Comparison of ENCODE assay signal across 2 cellular contexts in the genomic region with DNA sequence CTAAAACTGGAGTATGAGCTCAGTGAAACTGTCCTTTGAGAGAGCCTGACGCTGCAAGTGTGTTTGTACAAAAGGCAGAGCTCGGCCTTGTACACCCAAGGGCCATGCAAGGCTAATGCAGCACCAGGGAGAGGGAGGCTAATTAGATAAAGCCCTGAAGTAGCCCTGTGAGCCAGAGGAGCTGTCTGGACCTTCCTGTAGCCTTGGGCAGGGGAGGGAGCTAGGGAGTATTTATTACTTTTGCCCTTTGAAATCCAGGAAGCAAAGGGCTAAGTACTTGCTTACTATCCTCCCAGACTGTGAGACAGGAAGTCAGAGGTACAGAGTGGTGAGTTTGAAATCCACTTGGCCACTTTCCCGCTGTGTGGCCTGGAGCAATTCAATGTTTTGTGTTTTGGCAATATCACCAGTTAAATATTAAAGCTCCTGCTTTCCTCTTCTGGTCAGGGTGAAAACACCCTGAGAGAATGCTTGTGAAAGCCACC.
TF ChIP-seq lines count a peak whose summit lies in the region.

No MANE protein-coding gene starts in this region.

TF ChIP-seq in SK-N-SH treated with all-trans-retinoic acid at 6 μM for 48 hours, 23 proteins besides CTCF, POLR2A, EP300 and RAD21:
- TF ChIP-seq ZNF565 (CRISPR knock-in tag; conservative IDR thresholded peaks at IDR 0.05; ENCODE audit: low read depth) (no peak), ZNF70 (CRISPR knock-in tag; IDR thresholded peaks at IDR 0.05) (no peak), OSR1 (CRISPR knock-in tag; IDR thresholded peaks at IDR 0.05) (no peak), ZNF8 (CRISPR knock-in tag; IDR thresholded peaks at IDR 0.05) (no peak), CSDC2 (CRISPR knock-in tag; IDR thresholded peaks at IDR 0.05) (no peak), ZFP3 (CRISPR knock-in tag; IDR thresholded peaks at IDR 0.05) (no peak), RARB (CRISPR knock-in tag; IDR thresholded peaks at IDR 0.05) (no peak), SNAI2 (CRISPR knock-in tag; IDR thresholded peaks at IDR 0.05) (no peak), ARNTL (CRISPR knock-in tag; IDR thresholded peaks at IDR 0.05; ENCODE audit: borderline replicate concordance, low read depth) (no peak), ZC3H10 (CRISPR knock-in tag; IDR thresholded peaks at IDR 0.05) (no peak), ESRRG (CRISPR knock-in tag; IDR thresholded peaks at IDR 0.05) (no peak), ISL1 (CRISPR knock-in tag; IDR thresholded peaks at IDR 0.05) (no peak), ZFP30 (CRISPR knock-in tag; IDR thresholded peaks at IDR 0.05) (no peak), TOX (CRISPR knock-in tag; IDR thresholded peaks at IDR 0.05; ENCODE audit: borderline replicate concordance) (no peak)
- TF ChIP-seq, protein P1, sequence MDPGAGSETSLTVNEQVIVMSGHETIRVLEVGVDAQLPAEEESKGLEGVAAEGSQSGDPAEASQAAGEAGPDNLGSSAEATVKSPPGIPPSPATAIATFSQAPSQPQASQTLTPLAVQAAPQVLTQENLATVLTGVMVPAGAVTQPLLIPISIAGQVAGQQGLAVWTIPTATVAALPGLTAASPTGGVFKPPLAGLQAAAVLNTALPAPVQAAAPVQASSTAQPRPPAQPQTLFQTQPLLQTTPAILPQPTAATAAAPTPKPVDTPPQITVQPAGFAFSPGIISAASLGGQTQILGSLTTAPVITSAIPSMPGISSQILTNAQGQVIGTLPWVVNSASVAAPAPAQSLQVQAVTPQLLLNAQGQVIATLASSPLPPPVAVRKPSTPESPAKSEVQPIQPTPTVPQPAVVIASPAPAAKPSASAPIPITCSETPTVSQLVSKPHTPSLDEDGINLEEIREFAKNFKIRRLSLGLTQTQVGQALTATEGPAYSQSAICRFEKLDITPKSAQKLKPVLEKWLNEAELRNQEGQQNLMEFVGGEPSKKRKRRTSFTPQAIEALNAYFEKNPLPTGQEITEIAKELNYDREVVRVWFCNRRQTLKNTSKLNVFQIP (CRISPR knock-in tag; IDR thresholded peaks at IDR 0.05; ENCODE audit: borderline replicate concordance, low read depth), result no peak
- TF ChIP-seq, protein P2, sequence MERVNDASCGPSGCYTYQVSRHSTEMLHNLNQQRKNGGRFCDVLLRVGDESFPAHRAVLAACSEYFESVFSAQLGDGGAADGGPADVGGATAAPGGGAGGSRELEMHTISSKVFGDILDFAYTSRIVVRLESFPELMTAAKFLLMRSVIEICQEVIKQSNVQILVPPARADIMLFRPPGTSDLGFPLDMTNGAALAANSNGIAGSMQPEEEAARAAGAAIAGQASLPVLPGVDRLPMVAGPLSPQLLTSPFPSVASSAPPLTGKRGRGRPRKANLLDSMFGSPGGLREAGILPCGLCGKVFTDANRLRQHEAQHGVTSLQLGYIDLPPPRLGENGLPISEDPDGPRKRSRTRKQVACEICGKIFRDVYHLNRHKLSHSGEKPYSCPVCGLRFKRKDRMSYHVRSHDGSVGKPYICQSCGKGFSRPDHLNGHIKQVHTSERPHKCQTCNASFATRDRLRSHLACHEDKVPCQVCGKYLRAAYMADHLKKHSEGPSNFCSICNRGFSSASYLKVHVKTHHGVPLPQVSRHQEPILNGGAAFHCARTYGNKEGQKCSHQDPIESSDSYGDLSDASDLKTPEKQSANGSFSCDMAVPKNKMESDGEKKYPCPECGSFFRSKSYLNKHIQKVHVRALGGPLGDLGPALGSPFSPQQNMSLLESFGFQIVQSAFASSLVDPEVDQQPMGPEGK (CRISPR knock-in tag; IDR thresholded peaks at IDR 0.05; ENCODE audit: borderline replicate concordance), result no peak

TF ChIP-seq in H1, 55 proteins besides CTCF, POLR2A, EP300 and RAD21:
- TF ChIP-seq SUZ12 (IDR thresholded peaks at IDR 0.05; ENCODE audit: low read length) (no peak), SAP30 (IDR thresholded peaks at IDR 0.05; ENCODE audit: insufficient read depth, insufficient replicate concordance, low read length) (no peak), KDM4A (IDR thresholded peaks at IDR 0.05; ENCODE audit: low read depth, low read length, severe bottlenecking) (no peak), SIN3A (conservative IDR thresholded peaks at IDR 0.05 in 1 of 2, IDR thresholded peaks at IDR 0.05 in 1 of 2; ENCODE audit: low read depth in 1 of 2, low read length in 2 of 2) (no peak), CEBPB (IDR thresholded peaks at IDR 0.05; ENCODE audit: low read depth, low read length) (no peak), BRCA1 (IDR thresholded peaks at IDR 0.05; ENCODE audit: low read depth, low read length) (no peak)
